In the genomic region with DNA sequence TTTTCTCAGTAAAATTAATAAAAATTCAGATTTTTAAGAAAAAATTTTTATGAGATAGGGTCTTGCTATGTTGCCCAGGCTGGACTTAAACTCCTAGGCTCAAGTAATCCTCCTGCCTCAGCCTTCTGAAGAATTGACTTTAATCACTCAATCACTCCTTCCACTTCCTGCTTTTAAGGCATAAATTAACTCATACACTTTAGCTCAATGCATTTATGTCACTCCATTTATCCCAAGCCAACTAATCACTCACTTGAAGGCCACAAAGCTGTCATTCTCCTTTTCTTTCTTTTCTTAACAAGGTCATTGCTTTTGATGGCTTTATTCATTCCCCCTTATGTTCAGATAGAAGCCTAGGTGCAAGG, we compare ENCODE assay signal across 9 cellular contexts. TPM values are rescaled to one million over a fixed set of nuclear protein-coding genes. Genes with fewer than 3 reads are reported as not detected.
DNase-seq lines count a peak whose midpoint lies in the region; ATAC-seq, FAIRE-seq and TF ChIP-seq lines count a peak whose summit lies in the region.
"Had no signal": no experiment of that assay in that cellular context is flagged by ENCODE, and none has a peak within 500 bp of the region (broad histone marks: within the 10 kb centered on the region; RNA-seq: fewer than 3 reads in every experiment).

No MANE protein-coding gene starts in this region.

- H2AFZ ChIP-seq in H9 (ENCODE audit: low read length): no peak overlapping the region

- no peak overlapping the region for H2BK20ac ChIP-seq in H9 (ENCODE audit: low read depth, low read length, poor library complexity, severe bottlenecking)

- no peaks in the 10 kb centered on the region for H3K27me3 ChIP-seq in H9 (ENCODE audit: insufficient read depth, low read length)
- H3K27me3 ChIP-seq in RWPE2 (ENCODE audit: insufficient read depth, poor library complexity, severe bottlenecking): no peaks in the 10 kb centered on the region
- no peaks in the 10 kb centered on the region for H3K27me3 ChIP-seq in small intestine (ENCODE audit: control insufficient read depth in 2 of 2, insufficient read depth in 2 of 2, low read length in 2 of 2)

- H4K8ac ChIP-seq in H9 (replicated peaks; ENCODE audit: insufficient read length, low read depth, low read length): no peak overlapping the region

- no peak overlapping the region for H3K14ac ChIP-seq in H9 (ENCODE audit: insufficient read depth, low read length)

- no peak overlapping the region for H3T11ph ChIP-seq in H9 (ENCODE audit: low read length)

- H3K4me1 ChIP-seq in H9 (ENCODE audit: insufficient read depth, low read length) (no peaks in the 10 kb centered on the region), RWPE2 (ENCODE audit: insufficient read depth, poor library complexity, severe bottlenecking) (peaks cover 3% of the 10 kb centered on the region), small intestine (ENCODE audit: control insufficient read depth in 2 of 2, insufficient read depth in 1 of 2, low read depth in 1 of 2, low read length in 1 of 2) (no peaks in the 10 kb centered on the region)

- H3K56ac ChIP-seq in H9 (ENCODE audit: insufficient read length, low read depth, low read length): no peak overlapping the region

- H3K27ac ChIP-seq in H9 (ENCODE audit: insufficient read length, low read depth, low read length): no peak overlapping the region
- peak overlapping the region; percentile 61 for H3K27ac ChIP-seq in RWPE2 (ENCODE audit: poor library complexity, severe bottlenecking)
- H3K27ac ChIP-seq in small intestine (ENCODE audit: low read depth in 1 of 2, low read length in 1 of 2): peak overlapping the region; percentile 63 to 93

- no peak overlapping the region for H4K91ac ChIP-seq in H9 (ENCODE audit: insufficient read length, low read depth, low read length)

- no peak overlapping the region for H3K18ac ChIP-seq in H9 (ENCODE audit: insufficient read length, low read depth, low read length)

- H2BK12ac ChIP-seq in H9 (ENCODE audit: insufficient read length, low read depth, low read length): no peak overlapping the region

- no peaks in the 10 kb centered on the region for H3K9me3 Mint-ChIP-seq in H9

- no peak overlapping the region for H3K23ac ChIP-seq in H9 (ENCODE audit: insufficient read length, low read depth, low read length)

- peaks cover 13% of the 10 kb centered on the region in 2 experiments for H3K4me1 Mint-ChIP-seq in H9

- no peak overlapping the region for H4K5ac ChIP-seq in H9 (ENCODE audit: insufficient read length, low read depth, low read length)

- H4K20me1 ChIP-seq in H9 (ENCODE audit: control insufficient read depth, insufficient read depth, insufficient read length): no peaks in the 10 kb centered on the region

- H3K36me3 ChIP-seq in RWPE2 (ENCODE audit: low read depth) (peaks cover 39% of the 10 kb centered on the region), small intestine (ENCODE audit: control insufficient read depth in 2 of 2, insufficient read depth in 2 of 2, low read length in 2 of 2) (peaks cover 0 to 2% of the 10 kb centered on the region in 2 donors)

- H2BK120ac ChIP-seq in H9 (ENCODE audit: low read depth, low read length, poor library complexity, severe bottlenecking): no peak overlapping the region

- no peak overlapping the region for H3K4ac ChIP-seq in H9 (ENCODE audit: low read depth, low read length)

- no peak overlapping the region for H2AK5ac ChIP-seq in H9 (ENCODE audit: insufficient read length, low read length)

- ATAC-seq in RWPE2 (ENCODE audit: low read depth): no peak
- no peak for ATAC-seq in GM19324 (IDR thresholded peaks at IDR 0.05; ENCODE audit: low FRiP score, unreplicated experiment)

- CTCF ChIA-PET in GM10248 (lab: Yijun Ruan, JAX): interaction anchor here (0.7 to 2.8 kb wide), 14 partner anchors 9 to 409 kb away, joined by 3 to 19 read pairs (median 6); no protein-coding TSS in a partner anchor

- peaks cover 0 to 28% (median 27%) of the 10 kb centered on the region in 3 experiments; a peak in 5 of 7 replicates for H3K36me3 Mint-ChIP-seq in H9 (ENCODE audit: insufficient read depth in 1 of 3, low read depth in 3 of 3)

- DNase-seq in GM10248 (ENCODE audit: extremely low spot score): peak; percentile 13
- no peak for DNase-seq in H9
- no peak for DNase-seq in RWPE2 (ENCODE audit: low spot score)
- no peak for DNase-seq in fibroblast of the aortic adventitia (ENCODE audit: low read depth)
- no peak for DNase-seq in small intestine
- DNase-seq in mucosa of gallbladder (ENCODE audit: low spot score): no peak
- no peak for DNase-seq in H4 (ENCODE audit: low spot score)

- TF ChIP-seq CTCF in GM10248 (IDR thresholded peaks at IDR 0.05; ENCODE audit: control extremely low read depth, extremely low read depth, low read depth, missing control alignments) (no peak), H9 (conservative IDR thresholded peaks at IDR 0.05) (no peak), RWPE2 (IDR thresholded peaks at IDR 0.05; ENCODE audit: poor library complexity, severe bottlenecking) (no peak), fibroblast of the aortic adventitia (IDR thresholded peaks at IDR 0.05; ENCODE audit: insufficient read depth, low read length) (no peak)

- H3K4me3 Mint-ChIP-seq in H9: peak overlapping the region; percentile 92 to 95

- H3K9me3 ChIP-seq in H9 (ENCODE audit: control insufficient read depth, low read depth, low read length) (no peaks in the 10 kb centered on the region), RWPE2 (ENCODE audit: severe bottlenecking) (no peaks in the 10 kb centered on the region), small intestine (ENCODE audit: control insufficient read depth, low read depth) (no peaks in the 10 kb centered on the region)

- no peak for FAIRE-seq in small intestine (lab: Jason Lieb, UNC)
- FAIRE-seq: TTC549 had no signal

- peaks cover 3% of the 10 kb centered on the region for H3K23me2 ChIP-seq in H9 (ENCODE audit: insufficient read length, low read depth, low read length, poor library complexity, severe bottlenecking)

- H3K9ac ChIP-seq in H9 (ENCODE audit: extremely low read depth, insufficient read length, low read length): no peak overlapping the region

- H2BK5ac ChIP-seq in H9 (ENCODE audit: insufficient read length, low read length): no peak overlapping the region

- POLR2A ChIA-PET in GM10248 (lab: Yijun Ruan, JAX): interaction anchor here (0.6 to 1.2 kb wide), 2 partner anchors 12 to 56 kb away, joined by 3 read pairs; no protein-coding TSS in a partner anchor

- H3K79me1 ChIP-seq in H9 (ENCODE audit: insufficient read depth, low read depth, low read length, poor library complexity, severe bottlenecking): no peaks in the 10 kb centered on the region

- H3K4me3 ChIP-seq in RWPE2 (ENCODE audit: severe bottlenecking) (peak overlapping the region; percentile 80), fibroblast of the aortic adventitia (ENCODE audit: low read depth, low read length) (peak overlapping the region; percentile 89), small intestine (ENCODE audit: low read depth in 1 of 2, low read length in 2 of 2) (peak overlapping the region in 1 of 2 donors; percentile 64)

- H2BK15ac ChIP-seq in H9 (ENCODE audit: low read depth, low read length): no peak overlapping the region

- H3K27ac Mint-ChIP-seq in H9: peak overlapping the region in 1 of 3 experiments; percentile 87; a peak in 1 of 7 replicates

- H3K27me3 Mint-ChIP-seq in H9 (ENCODE audit: low read depth): no peaks in the 10 kb centered on the region

- H3K4me2 ChIP-seq in H9 (ENCODE audit: insufficient read depth, insufficient read length, low read length): peak overlapping the region; percentile 93

- no peaks in the 10 kb centered on the region for H3K79me2 ChIP-seq in H9 (ENCODE audit: insufficient read depth, low read length)

RNA-seq across cellular contexts. Expression of gene ALG9, which starts 0.9 kb away (rescaled TPM):
- total RNA-seq in H9 (2021): 25.5 and 26.0 TPM in 2 replicates
- 15.2 and 41.7 TPM in 2 replicates for total RNA-seq in fibroblast of the aortic adventitia (ENCODE audit: low replicate concordance)
- 10 to 100 TPM; 15.7 to 17.6 (median 17.0) TPM for polyA plus RNA-seq in small intestine
- total RNA-seq in mucosa of gallbladder: 42.4 TPM
- 34.1 and 45.9 TPM in 2 replicates for total RNA-seq in H4 (2014; rRNA removed; shearing (Covaris generic))

RNA-seq across cellular contexts. Expression of gene FDXACB1, which starts 8.5 kb away (rescaled TPM):
- total RNA-seq in H9 (2021): 2.8 and 3.2 TPM in 2 replicates
- 0.98 and 3.7 TPM in 2 replicates for total RNA-seq in fibroblast of the aortic adventitia (ENCODE audit: low replicate concordance)
- polyA plus RNA-seq in small intestine: 1 to 10 TPM in 2 of 3 donors, under 1 TPM in 1; 0.67 to 1.7 (median 1.6) TPM
- 1.8 TPM for total RNA-seq in mucosa of gallbladder
- total RNA-seq in H4 (2014; rRNA removed; shearing (Covaris generic)): 7.5 and 8.1 TPM in 2 replicates

RNA-seq across cellular contexts. Expression of gene CFAP68, which starts 8.8 kb away (rescaled TPM):
- 21.6 and 23.4 TPM in 2 replicates for total RNA-seq in H9 (2021)
- total RNA-seq in fibroblast of the aortic adventitia (ENCODE audit: low replicate concordance): 11.3 and 14.9 TPM in 2 replicates
- polyA plus RNA-seq in small intestine: 10 to 100 TPM; 21.2 to 27.7 (median 27.3) TPM
- 21.8 TPM for total RNA-seq in mucosa of gallbladder
- 22.7 and 28.2 TPM in 2 replicates for total RNA-seq in H4 (2014; rRNA removed; shearing (Covaris generic))

RNA-seq across cellular contexts. Expression of gene CRYAB, which starts 41.1 kb away (rescaled TPM):
- total RNA-seq in H9 (2021) (1.1 TPM in 1 of 2 replicates, not detected in the other), fibroblast of the aortic adventitia (ENCODE audit: low replicate concordance) (60.2 and 73.3 TPM in 2 replicates), mucosa of gallbladder (277 TPM)
- polyA plus RNA-seq in small intestine: 100 to 1,000 TPM in 1 of 3 donors, 10 to 100 TPM in 2; 15.4 to 260 (median 74.6) TPM
- 0.15 TPM in 1 of 2 replicates, not detected in the other for total RNA-seq in H4 (2014; rRNA removed; shearing (Covaris generic))

RNA-seq across cellular contexts. Expression of gene HSPB2, which starts 42.0 kb away (rescaled TPM):
- total RNA-seq in H9 (2021) (0.22 TPM in 1 of 2 replicates, not detected in the other), fibroblast of the aortic adventitia (ENCODE audit: low replicate concordance) (1.5 and 3.3 TPM in 2 replicates), mucosa of gallbladder (3.9 TPM)
- polyA plus RNA-seq in small intestine: 1 to 10 TPM in 2 of 3 donors, not detected in 1; 3.0 to 4.3 TPM
- not detected in 2 replicates for total RNA-seq in H4 (2014; rRNA removed; shearing (Covaris generic))
